Comparison of ENCODE assay signal across 20 cellular contexts in the genomic region with DNA sequence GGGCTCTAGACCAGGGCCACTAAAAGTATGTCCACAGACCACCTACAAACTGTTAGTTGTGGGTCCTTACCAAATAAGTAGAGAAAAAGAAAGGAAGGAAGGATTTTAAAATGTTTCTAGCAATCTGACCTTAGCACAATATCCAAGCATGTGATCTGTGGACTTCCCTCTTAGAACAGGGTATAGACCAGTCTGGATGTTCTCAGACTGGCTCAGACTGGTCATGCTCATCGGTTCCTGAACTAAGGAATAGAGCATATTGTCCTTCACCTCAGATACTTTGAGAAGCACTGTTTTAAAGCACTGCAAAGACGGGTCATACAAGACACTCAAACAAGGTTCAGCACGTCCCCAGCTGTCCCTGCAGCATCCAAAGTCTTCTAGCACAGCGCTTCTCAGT. TPM values are rescaled to one million over a fixed set of nuclear protein-coding genes. Genes with fewer than 3 reads are reported as not detected.
DNase-seq lines count a peak whose midpoint lies in the region; TF ChIP-seq lines count a peak whose summit lies in the region.
"Had no signal": no experiment of that assay in that cellular context is flagged by ENCODE, and none has a peak within 500 bp of the region (broad histone marks: within the 10 kb centered on the region; RNA-seq: fewer than 3 reads in every experiment).

No MANE protein-coding gene starts in this region.

- H3K27ac ChIP-seq in hepatocyte: peak overlapping the region; percentile 8
- H3K27ac ChIP-seq: GM23248 had no signal

- H3K9me3 Mint-ChIP-seq in brain: no peaks in the 10 kb centered on the region
- no peaks in the 10 kb centered on the region for H3K9me3 Mint-ChIP-seq in neural crest cell
- H3K9me3 Mint-ChIP-seq: activated naive CD4-positive, alpha-beta T cell treated with anti-CD3 and anti-CD28 coated beads, Interleukin-2, amount 50 U/mL, for 24 hours; activated T-cell treated with anti-CD3 and anti-CD28 coated beads, Interleukin-2, amount 50 U/mL, for 72 hours; CD4-positive, alpha-beta memory T cell; immature natural killer cell; naive thymus-derived CD8-positive, alpha-beta T cell had no signal

- H4K20me1 ChIP-seq in hepatocyte (ENCODE audit: insufficient read depth, poor library complexity, severe bottlenecking): no peaks in the 10 kb centered on the region

- H3K4me1 ChIP-seq in hepatocyte (ENCODE audit: insufficient read depth): peaks cover 40% of the 10 kb centered on the region

- no peaks in the 10 kb centered on the region for H3K9me3 ChIP-seq in hepatocyte (ENCODE audit: low read depth)

- H2AFZ ChIP-seq in hepatocyte: no peak overlapping the region
- H2AFZ ChIP-seq: GM23248 had no signal

- H3K36me3 ChIP-seq in hepatocyte (replicated peaks; ENCODE audit: insufficient read depth, low read depth): no peaks in the 10 kb centered on the region

- TF ChIP-seq CTCF in brain (conservative IDR thresholded peaks at IDR 0.05) (no peak), hepatocyte (IDR thresholded peaks at IDR 0.05; ENCODE audit: poor library complexity) (no peak), neural crest cell (conservative IDR thresholded peaks at IDR 0.05) (no peak), GM10266 (IDR thresholded peaks at IDR 0.05; ENCODE audit: control insufficient read depth, insufficient read depth, low read depth, missing control alignments) (no peak)

- H3K4me2 ChIP-seq in hepatocyte: no peak overlapping the region

- H3K27me3 Mint-ChIP-seq in brain: no peaks in the 10 kb centered on the region
- H3K27me3 Mint-ChIP-seq in neural crest cell (ENCODE audit: low read depth): no peaks in the 10 kb centered on the region

- 79% methylated on average over 4 of the region's 4 CpGs for WGBS in hepatocyte (ENCODE audit: low lambda C conversion rate, missing lambda C conversion rate)

- H3K27ac Mint-ChIP-seq in brain (peak overlapping the region in 3 of 5 experiments; percentile 50 to 87 (median 66)), neural crest cell (ENCODE audit: unreplicated experiment) (peak overlapping the region; percentile 62)
- H3K27ac Mint-ChIP-seq: activated naive CD4-positive, alpha-beta T cell treated with anti-CD3 and anti-CD28 coated beads, Interleukin-2, amount 50 U/mL, for 24 hours; activated T-cell treated with anti-CD3 and anti-CD28 coated beads, Interleukin-2, amount 50 U/mL, for 72 hours; CD4-positive, alpha-beta memory T cell; immature natural killer cell; naive thymus-derived CD8-positive, alpha-beta T cell had no signal

- H3K4me3 ChIP-seq in hepatocyte: no peak overlapping the region
- H3K4me3 ChIP-seq: GM23248 had no signal

- H3K9me2 ChIP-seq in hepatocyte (replicated peaks; ENCODE audit: insufficient read depth): no peaks in the 10 kb centered on the region

- H3K4me1 Mint-ChIP-seq in brain (peaks cover 89% of the 10 kb centered on the region), neural crest cell (peaks cover 88% of the 10 kb centered on the region)
- H3K4me1 Mint-ChIP-seq: activated naive CD4-positive, alpha-beta T cell treated with anti-CD3 and anti-CD28 coated beads, Interleukin-2, amount 50 U/mL, for 24 hours; CD4-positive, alpha-beta memory T cell had no signal

- peaks cover 45% of the 10 kb centered on the region for H3K79me2 ChIP-seq in hepatocyte

- DNase-seq in hepatocyte (ENCODE audit: low spot score) (no peak), neural crest cell (ENCODE audit: low read depth, low spot score) (no peak), superior temporal gyrus (ENCODE audit: extremely low spot score) (peak; percentile 80), AML-193 (lab: John Stamatoyannopoulos, UW) (no peak), COLO668 (lab: John Stamatoyannopoulos, UW; ENCODE audit: unreplicated experiment) (no peak), GM10266 (ENCODE audit: extremely low spot score) (no peak), SKM-1 treated with dmso at 0.1 percent for 144 hours (lab: John Stamatoyannopoulos, UW; ENCODE audit: unreplicated experiment) (no peak)
- DNase-seq: activated T-cell treated with anti-CD3 and anti-CD28 coated beads, Interleukin-2, amount 50 U/mL, for 72 hours; CD4-positive, alpha-beta memory T cell; DMS79 treated with DMSO at 0.1 percent for 48 hours; GM23248; immature natural killer cell; mammary epithelial cell; naive thymus-derived CD8-positive, alpha-beta T cell; NCI-H1105 treated with DMSO at 0.1 percent for 48 hours; NCI-H2107; RPMI8226; stimulated activated CD4-positive, alpha-beta T cell treated with anti-CD3 and anti-CD28 coated beads, Interleukin-4, amount 100 ng/mL, for 4 hours had no signal

- no peaks in the 10 kb centered on the region for H3K27me3 ChIP-seq in hepatocyte

- H3K36me3 Mint-ChIP-seq in brain (peaks cover 1% of the 10 kb centered on the region), neural crest cell (ENCODE audit: low read depth) (no peaks in the 10 kb centered on the region)
- H3K36me3 Mint-ChIP-seq: activated naive CD4-positive, alpha-beta T cell treated with anti-CD3 and anti-CD28 coated beads, Interleukin-2, amount 50 U/mL, for 24 hours; CD4-positive, alpha-beta memory T cell; immature natural killer cell; naive thymus-derived CD8-positive, alpha-beta T cell had no signal

- H3K4me3 Mint-ChIP-seq in brain (no peak overlapping the region), neural crest cell (peak overlapping the region; percentile 50)
- H3K4me3 Mint-ChIP-seq: activated naive CD4-positive, alpha-beta T cell treated with anti-CD3 and anti-CD28 coated beads, Interleukin-2, amount 50 U/mL, for 24 hours; activated T-cell treated with anti-CD3 and anti-CD28 coated beads, Interleukin-2, amount 50 U/mL, for 72 hours; CD4-positive, alpha-beta memory T cell; immature natural killer cell; naive thymus-derived CD8-positive, alpha-beta T cell had no signal

RNA-seq across cellular contexts. Expression of a gene that starts 25.8 kb away (rescaled TPM):
- polyA plus RNA-seq in brain (ENCODE audit: insufficient read depth, low read depth, low replicate concordance): 97.8 TPM
- 9.3 and 11.6 TPM in 2 replicates for total RNA-seq in hepatocyte
- 23.3 and 27.4 TPM in 2 replicates for polyA plus RNA-seq in hepatocyte
- total RNA-seq in neural crest cell: 73.7 and 86.9 TPM in 2 replicates
- polyA plus RNA-seq: CD4-positive, alpha-beta memory T cell; naive thymus-derived CD8-positive, alpha-beta T cell had no signal

RNA-seq across cellular contexts. Expression of a gene that starts 58.7 kb away (rescaled TPM):
- 72.5 TPM for polyA plus RNA-seq in brain (ENCODE audit: insufficient read depth, low read depth, low replicate concordance)
- 56.0 and 57.3 TPM in 2 replicates for total RNA-seq in hepatocyte
- 19.1 and 20.9 TPM in 2 replicates for polyA plus RNA-seq in hepatocyte
- 139 and 142 TPM in 2 replicates for total RNA-seq in neural crest cell
